Comparison of ENCODE assay signal across 11 cellular contexts in genomic region chr10:35394934-35395333, GRCh38.
"Had no signal": no experiment of that assay in that cellular context is flagged by ENCODE, and none has a peak within 500 bp of the region (broad histone marks: within the 10 kb centered on the region; RNA-seq: fewer than 3 reads in every experiment).

No MANE protein-coding gene starts in this region.

- H3K9me3 Mint-ChIP-seq: effector memory CD8-positive, alpha-beta T cell had no signal

- DNase-seq: activated CD4-positive, alpha-beta memory T cell treated with anti-CD3 and anti-CD28 coated beads, Interleukin-2, amount 10 ng/mL, durations not matched to agents 7 days and 5 days; activated CD4-positive, alpha-beta T cell treated with anti-CD3 and anti-CD28 coated beads for 36 hours; activated T-cell treated with anti-CD3 and anti-CD28 coated beads, Interleukin-2, amount 50 U/mL, for 72 hours; caudate nucleus; effector memory CD8-positive, alpha-beta T cell; erythroblast; stimulated activated CD4-positive, alpha-beta T cell treated with anti-CD3 and anti-CD28 coated beads, Interleukin-2, amount 100 ng/mL, for 48 hours; SW 1271 had no signal

- H3K27ac Mint-ChIP-seq: activated CD4-positive, alpha-beta memory T cell treated with anti-CD3 and anti-CD28 coated beads, Interleukin-2, amount 10 ng/mL, durations not matched to agents 7 days and 5 days; activated CD4-positive, alpha-beta T cell treated with anti-CD3 and anti-CD28 coated beads for 36 hours; activated T-cell treated with anti-CD3 and anti-CD28 coated beads, Interleukin-2, amount 50 U/mL, for 72 hours had no signal

- H3K27me3 Mint-ChIP-seq: activated CD4-positive, alpha-beta memory T cell treated with anti-CD3 and anti-CD28 coated beads, Interleukin-2, amount 10 ng/mL, durations not matched to agents 7 days and 5 days; activated CD4-positive, alpha-beta T cell treated with anti-CD3 and anti-CD28 coated beads for 36 hours; effector memory CD8-positive, alpha-beta T cell had no signal

- H3K4me1 Mint-ChIP-seq: activated CD4-positive, alpha-beta memory T cell treated with anti-CD3 and anti-CD28 coated beads, Interleukin-2, amount 10 ng/mL, durations not matched to agents 7 days and 5 days had no signal

- ATAC-seq: activated CD4-positive, alpha-beta T cell treated with anti-CD3 and anti-CD28 coated beads for 36 hours; activated T-cell treated with anti-CD3 and anti-CD28 coated beads, Interleukin-2, amount 50 U/mL, for 72 hours; effector memory CD8-positive, alpha-beta T cell had no signal

- H3K4me3 ChIP-seq: stomach, thoracic aorta, vagina had no signal

- H3K27me3 ChIP-seq: stomach, vagina had no signal

- H3K4me3 Mint-ChIP-seq: activated CD4-positive, alpha-beta memory T cell treated with anti-CD3 and anti-CD28 coated beads, Interleukin-2, amount 10 ng/mL, durations not matched to agents 7 days and 5 days; activated CD4-positive, alpha-beta T cell treated with anti-CD3 and anti-CD28 coated beads for 36 hours; activated T-cell treated with anti-CD3 and anti-CD28 coated beads, Interleukin-2, amount 50 U/mL, for 72 hours had no signal

- H3K36me3 ChIP-seq: stomach, thoracic aorta, vagina had no signal

- H3K27ac ChIP-seq: stomach, thoracic aorta, vagina had no signal
